10 cellular contexts compared by ENCODE assay signal in the genomic region with DNA sequence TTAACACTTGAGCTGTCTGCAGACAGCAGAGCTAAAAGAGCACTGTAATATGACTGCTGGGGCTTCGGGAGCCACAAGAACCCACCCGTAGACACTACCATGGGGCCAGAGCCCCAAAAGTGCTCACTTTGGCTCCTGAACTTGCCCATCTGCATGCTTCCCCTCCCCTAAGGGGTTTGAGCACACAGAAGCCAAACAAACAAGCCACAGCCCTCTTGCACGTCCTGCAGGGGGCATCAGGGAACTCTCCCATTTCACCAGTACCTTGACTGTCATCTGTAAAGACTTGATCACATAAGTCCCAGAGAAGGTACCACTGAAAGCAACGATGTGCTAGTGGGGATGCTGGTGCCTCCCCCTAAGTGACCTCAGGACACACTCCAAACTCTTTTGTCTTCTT.
DNase-seq lines count a peak whose midpoint lies in the region; ATAC-seq, FAIRE-seq and TF ChIP-seq lines count a peak whose summit lies in the region.
"Had no signal": no experiment of that assay in that cellular context is flagged by ENCODE, and none has a peak within 500 bp of the region (broad histone marks: within the 10 kb centered on the region; RNA-seq: fewer than 3 reads in every experiment).

No MANE protein-coding gene starts in this region.

- H3K27ac ChIP-seq in stomach = no peak overlapping the region
- H3K27ac ChIP-seq: gastroesophageal sphincter had no signal

- 40 to 54% (median 52%) methylated on average over 4 of the region's 4 CpGs for whole genome bisulfite sequencing in stomach, 5 donors

- ATAC-seq in mucosa of descending colon = peak; percentile 46
- ATAC-seq: gastroesophageal sphincter had no signal

- H3K4me1 ChIP-seq in mucosa of descending colon (ENCODE audit: low read depth) (no peaks in the 10 kb centered on the region), stomach (no peaks in the 10 kb centered on the region)
- H3K4me1 ChIP-seq: gastroesophageal sphincter had no signal

- no peaks in the 10 kb centered on the region for H3K4me1 Mint-ChIP-seq in activated CD4-positive, alpha-beta memory T cell treated with anti-CD3 and anti-CD28 coated beads for 36 hours (ENCODE audit: low read depth)

- TF ChIP-seq CTCF in GM12872 (IDR thresholded peaks at IDR 0.05; ENCODE audit: insufficient read depth, low read depth, low read length) = peak; percentile 76
- TF ChIP-seq CTCF in mucosa of descending colon (IDR thresholded peaks at IDR 0.05) = no peak
- no peak for TF ChIP-seq CTCF in stomach (IDR thresholded peaks at IDR 0.05)

- peak; percentile 33 for DNase-seq in HTR-8/SVneo (ENCODE audit: insufficient read length, low spot score)
- DNase-seq in amniotic epithelial cell (ENCODE audit: low read depth) = peak; percentile 42
- peak in 1 of 3 donors; percentile 25 for DNase-seq in mucosa of descending colon
- no peak for DNase-seq in stimulated activated CD4-positive, alpha-beta T cell treated with anti-CD3 and anti-CD28 coated beads, Interleukin-2, amount 100 ng/mL, for 48 hours
- DNase-seq in activated CD4-positive, alpha-beta memory T cell treated with anti-CD3 and anti-CD28 coated beads for 36 hours = no peak
- no peak for DNase-seq in HEK293T (ENCODE audit: extremely low spot score)
- no peak for DNase-seq in stomach

- H3K36me3 Mint-ChIP-seq in activated CD4-positive, alpha-beta memory T cell treated with anti-CD3 and anti-CD28 coated beads for 36 hours = no peaks in the 10 kb centered on the region

- TF ChIP-seq POLR2A in stomach (IDR thresholded peaks at IDR 0.05) = no peak

- H3K9me3 ChIP-seq in mucosa of descending colon (no peaks in the 10 kb centered on the region), stomach (no peaks in the 10 kb centered on the region)

- H3K27ac Mint-ChIP-seq in activated CD4-positive, alpha-beta memory T cell treated with anti-CD3 and anti-CD28 coated beads for 36 hours = no peak overlapping the region
- H3K27ac Mint-ChIP-seq: T-helper 2 cell treated with Interferon-gamma antibody and Interleukin-4, amounts not matched to agents 5 μg/mL and 100 μg/mL, for 36 hours had no signal

- FAIRE-seq in HTR-8/SVneo (lab: Jason Lieb, UNC) = peak; percentile 9

- CTCF ChIA-PET in activated CD4-positive, alpha-beta memory T cell treated with anti-CD3 and anti-CD28 coated beads for 36 hours (lab: Charles Lee) = no interaction called here
- CTCF ChIA-PET in HEK293T (lab: Yijun Ruan, JAX) = no interaction called here

- POLR2A ChIA-PET in activated CD4-positive, alpha-beta memory T cell treated with anti-CD3 and anti-CD28 coated beads for 36 hours (lab: Charles Lee) = no interaction called here
- POLR2A ChIA-PET in HEK293T (lab: Yijun Ruan, JAX) = no interaction called here

- H3K4me3 Mint-ChIP-seq in activated CD4-positive, alpha-beta memory T cell treated with anti-CD3 and anti-CD28 coated beads for 36 hours = no peak overlapping the region
- H3K4me3 Mint-ChIP-seq: T-helper 2 cell treated with Interferon-gamma antibody and Interleukin-4, amounts not matched to agents 5 μg/mL and 100 μg/mL, for 36 hours had no signal

- H3K27me3 ChIP-seq in stomach = no peaks in the 10 kb centered on the region
- H3K27me3 ChIP-seq: gastroesophageal sphincter had no signal

- no peak for TF ChIP-seq EP300 in stomach (IDR thresholded peaks at IDR 0.05)

- no peak overlapping the region for H3K4me3 ChIP-seq in mucosa of descending colon
- no peak overlapping the region for H3K4me3 ChIP-seq in stomach
- H3K4me3 ChIP-seq: gastroesophageal sphincter had no signal

- no peaks in the 10 kb centered on the region for H3K27me3 Mint-ChIP-seq in activated CD4-positive, alpha-beta memory T cell treated with anti-CD3 and anti-CD28 coated beads for 36 hours

- H3K36me3 ChIP-seq in mucosa of descending colon (ENCODE audit: low read depth) (no peaks in the 10 kb centered on the region), stomach (no peaks in the 10 kb centered on the region)
- H3K36me3 ChIP-seq: gastroesophageal sphincter had no signal

- H3K9me3 Mint-ChIP-seq in activated CD4-positive, alpha-beta memory T cell treated with anti-CD3 and anti-CD28 coated beads for 36 hours = no peaks in the 10 kb centered on the region

- intact Hi-C loops in mucosa of descending colon (cut with DNase I, micrococcal nuclease) = no loop called here
- intact Hi-C loops in activated CD4-positive, alpha-beta memory T cell treated with anti-CD3 and anti-CD28 coated beads for 36 hours (cut with micrococcal nuclease) = no loop called here
- intact Hi-C loops in stomach (cut with DNase I; ENCODE audit: low total_unique reads) = no loop called here

TF ChIP-seq in HEK293T, 16 proteins besides CTCF, POLR2A, EP300 and RAD21:
- TF ChIP-seq LEF1 (IDR thresholded peaks at IDR 0.05; ENCODE audit: borderline replicate concordance) = no peak
- TF ChIP-seq FOXK2 (IDR thresholded peaks at IDR 0.05) = no peak
- TF ChIP-seq SUZ12 (IDR thresholded peaks at IDR 0.05) = no peak
- TF ChIP-seq ELF4 (IDR thresholded peaks at IDR 0.05) = no peak
- TF ChIP-seq L3MBTL2 (conservative IDR thresholded peaks at IDR 0.05) = no peak
- TF ChIP-seq NFRKB (IDR thresholded peaks at IDR 0.05) = no peak
- no peak for TF ChIP-seq ZNF384 (IDR thresholded peaks at IDR 0.05)
- TF ChIP-seq FOXA1 (IDR thresholded peaks at IDR 0.05) = no peak
- TF ChIP-seq HDGF (IDR thresholded peaks at IDR 0.05; ENCODE audit: borderline replicate concordance) = no peak
- no peak for TF ChIP-seq BHLHE40 (IDR thresholded peaks at IDR 0.05; ENCODE audit: borderline replicate concordance)
- no peak for TF ChIP-seq SP1 (IDR thresholded peaks at IDR 0.05)
- no peak for TF ChIP-seq TARDBP (IDR thresholded peaks at IDR 0.05)
- TF ChIP-seq FOXM1 (IDR thresholded peaks at IDR 0.05; ENCODE audit: borderline replicate concordance) = no peak
- no peak for TF ChIP-seq CTBP1 (IDR thresholded peaks at IDR 0.05; ENCODE audit: borderline replicate concordance)
- TF ChIP-seq PKNOX1 (IDR thresholded peaks at IDR 0.05) = no peak
TF ChIP-seq in HEK293T: peak in this region for 0.

Comparison
In these comparisons a context has a peak if more than half of its experiments do, and no peak if none do; other contexts are left out.
1. DNase-seq: peak in HTR-8/SVneo (single experiment) and amniotic epithelial cell (single experiment); none in stimulated activated CD4-positive, alpha-beta T cell treated with anti-CD3 and anti-CD28 coated beads, Interleukin-2, amount 100 ng/mL, for 48 hours (0 of 2), activated CD4-positive, alpha-beta memory T cell treated with anti-CD3 and anti-CD28 coated beads for 36 hours (single experiment), HEK293T (single experiment) and stomach (single experiment).